Comparison of ENCODE assay signal across 8 cellular contexts in the genomic region with DNA sequence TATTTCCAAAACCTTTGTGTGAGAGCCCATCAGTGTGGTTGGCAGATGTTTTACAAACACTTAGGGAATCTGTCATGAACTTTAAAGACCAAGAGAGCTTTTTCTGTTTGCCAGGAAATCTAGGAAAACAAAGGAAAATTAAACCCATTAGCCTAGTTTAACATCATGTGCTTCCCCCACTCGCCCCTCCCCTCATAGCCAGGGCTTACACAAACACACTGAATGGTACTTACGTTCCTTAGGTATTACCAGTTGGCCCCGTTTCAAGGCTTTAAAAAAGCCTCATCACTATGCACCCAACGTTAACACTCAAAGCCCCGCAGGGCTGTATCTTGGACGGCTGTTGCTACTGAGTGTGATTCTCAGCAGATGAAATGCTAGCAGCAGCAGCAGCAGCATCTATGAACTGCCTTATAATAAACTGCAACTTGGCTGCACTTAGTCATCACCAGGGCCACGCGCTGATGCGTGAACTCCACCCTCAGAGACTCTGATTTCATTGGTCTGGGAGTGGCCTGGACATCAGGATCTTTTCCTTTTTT. TPM values are rescaled to one million over a fixed set of nuclear protein-coding genes. Genes with fewer than 3 reads are reported as not detected.
DNase-seq lines count a peak whose midpoint lies in the region; ATAC-seq, FAIRE-seq and TF ChIP-seq lines count a peak whose summit lies in the region.

No MANE protein-coding gene starts in this region.

- TF ChIP-seq POLR2A in GM12892 (IDR thresholded peaks at IDR 0.05; ENCODE audit: low read depth, low read length), result peak; percentile 87

- DNase-seq in AG08396 (ENCODE audit: low spot score) (peak; percentile 69), GM12892 (ENCODE audit: insufficient read length) (no peak), NCI-H2196 (lab: John Stamatoyannopoulos, UW; ENCODE audit: unreplicated experiment) (peak; percentile 89), amniotic stem cell (lab: John Stamatoyannopoulos, UW) (peak; percentile 86), left colon (no peak), NAMALWA (ENCODE audit: low spot score) (no peak)
- DNase-seq in stimulated activated CD4-positive, alpha-beta T cell treated with anti-CD3 and anti-CD28 coated beads, Interleukin-15, amount 100 ng/mL, for 24 hours, result no peak

- peak; percentile 75 for FAIRE-seq in GM12892 (lab: Jason Lieb, UNC)

- intact Hi-C loops in left colon (cut with DNase I, micrococcal nuclease), result no loop called here

- ATAC-seq in left colon (peak; percentile 26), GM21576 (IDR thresholded peaks at IDR 0.05; ENCODE audit: unreplicated experiment) (no peak)

RNA-seq across cellular contexts. Expression of gene TTC39C, which starts 20.1 kb away (rescaled TPM):
- polyA plus RNA-seq in GM12892 (2012; ENCODE audit: missing spikeins), result 83.9 TPM
- 1 to 10 TPM; 8.5 to 8.7 TPM for total RNA-seq in left colon

Comparison
In these comparisons a context has a peak if more than half of its experiments do, and no peak if none do; other contexts are left out.
1. DNase-seq: peak in AG08396 (single experiment), NCI-H2196 (single experiment) and amniotic stem cell (single experiment); none in GM12892 (single experiment), left colon (0 of 2), stimulated activated CD4-positive, alpha-beta T cell treated with anti-CD3 and anti-CD28 coated beads, Interleukin-15, amount 100 ng/mL, for 24 hours (single experiment) and NAMALWA (single experiment).